1 cellular context compared by ENCODE assay signal in genomic region chr3:69104585-69104984, GRCh38.
TF ChIP-seq lines count a peak whose summit lies in the region.

No MANE protein-coding gene starts in this region.

TF ChIP-seq in HepG2, 621 proteins besides CTCF, POLR2A, EP300 and RAD21:
- TF ChIP-seq GABPA (IDR thresholded peaks at IDR 0.05; ENCODE audit: low read depth, low read length), result no peak
- TF ChIP-seq GABPA (CRISPR knock-in tag; IDR thresholded peaks at IDR 0.05; ENCODE audit: low read depth), result no peak
- TF ChIP-seq ZFX (CRISPR knock-in tag; IDR thresholded peaks at IDR 0.05; ENCODE audit: low read depth), result no peak
- TF ChIP-seq TRIM24 (CRISPR knock-in tag; IDR thresholded peaks at IDR 0.05), result no peak
- no peak for TF ChIP-seq ZNF281 (CRISPR knock-in tag; IDR thresholded peaks at IDR 0.05; ENCODE audit: borderline replicate concordance)
- TF ChIP-seq ATM (IDR thresholded peaks at IDR 0.05; ENCODE audit: borderline replicate concordance), result no peak
- TF ChIP-seq ELF4 (CRISPR knock-in tag; IDR thresholded peaks at IDR 0.05; ENCODE audit: borderline replicate concordance), result no peak
